Comparison of ENCODE assay signal across 8 cellular contexts in the genomic region with DNA sequence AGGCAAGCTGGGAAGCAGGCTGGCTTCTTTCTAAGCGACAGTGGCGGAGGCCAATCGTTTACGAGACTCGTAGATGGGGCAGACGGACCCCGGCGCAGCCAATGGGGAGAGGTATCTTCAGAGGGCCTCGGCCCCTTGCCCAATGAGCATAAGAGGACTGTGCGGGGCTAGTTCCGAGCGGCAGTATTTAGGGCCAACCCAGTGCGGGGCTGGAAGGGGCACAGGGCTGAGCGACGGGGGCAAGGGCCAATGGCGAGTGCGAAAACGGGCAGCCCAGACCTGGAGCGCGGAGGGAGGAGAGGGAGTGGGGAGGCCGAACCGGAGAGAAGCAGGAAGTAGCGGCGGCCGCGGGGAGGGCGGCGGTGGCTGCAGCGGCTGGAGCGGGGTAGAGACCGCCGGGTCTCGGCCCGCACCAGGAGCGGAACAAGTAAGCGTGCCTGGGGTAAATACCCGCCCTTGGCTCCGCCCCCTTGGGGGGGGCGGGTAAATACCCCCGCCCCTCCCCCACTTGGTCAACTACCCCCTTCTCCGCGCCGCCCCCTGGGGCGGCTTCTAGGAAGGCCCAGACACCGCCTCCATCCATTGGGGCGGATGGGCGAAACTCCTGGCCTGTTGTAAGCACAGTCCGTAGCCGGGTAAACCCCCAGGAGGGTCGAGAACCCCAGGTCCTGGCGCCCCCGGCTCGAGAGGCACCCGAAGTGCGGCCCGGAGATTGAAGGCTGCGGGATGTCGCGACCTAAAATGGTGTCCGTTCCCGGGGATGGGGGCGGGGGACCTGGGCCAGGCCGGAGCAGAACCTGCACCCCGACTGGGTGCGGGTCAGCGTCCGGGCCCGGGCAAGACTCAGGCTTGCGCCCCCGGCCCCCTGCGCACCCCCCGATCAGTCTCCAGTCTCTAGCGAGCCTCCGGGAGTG. TPM values are rescaled to one million over a fixed set of nuclear protein-coding genes. Genes with fewer than 3 reads are reported as not detected.
DNase-seq lines count a peak whose midpoint lies in the region; ATAC-seq and TF ChIP-seq lines count a peak whose summit lies in the region.

Gene ZNF687 (plus strand): TSS at position 331 of the 914 bp plus-strand sequence. CDS start 3,993 bp downstream, outside the sequence.

- peaks cover 4% of the 10 kb centered on the region for H3K36me3 Mint-ChIP-seq in T-helper 17 cell (ENCODE audit: low read depth)

- no peaks in the 10 kb centered on the region for H3K9me3 ChIP-seq in T-helper 17 cell (ENCODE audit: control insufficient read depth, low read length, poor library complexity, severe bottlenecking)
- H3K9me3 ChIP-seq in upper lobe of right lung, result no peaks in the 10 kb centered on the region

- intact Hi-C loops in left cardiac atrium (cut with DNase I) (no loop called here), posterior vena cava (cut with DNase I) (no loop called here), upper lobe of right lung (cut with DNase I) (no loop called here)

- H3K4me1 Mint-ChIP-seq in T-helper 17 cell, result peaks cover 44% of the 10 kb centered on the region

- peak; percentile 100 for DNase-seq in NCI-H1694 treated with DMSO at 0.1 percent for 48 hours (lab: John Stamatoyannopoulos, UW)
- DNase-seq in T-helper 17 cell, result peak; percentile 94 to 96 (median 94)
- DNase-seq in amygdala (lab: John Stamatoyannopoulos, UW), result peak; percentile 91 to 100 (median 100)
- peak; percentile 100 for DNase-seq in left cardiac atrium
- peak; percentile 100 for DNase-seq in posterior vena cava (ENCODE audit: low spot score)
- DNase-seq in upper lobe of right lung, result peak; percentile 100

- peak within 1 kb of the TSS; percentile 98 for H3K27ac ChIP-seq in upper lobe of right lung

- no peaks in the 10 kb centered on the region for H3K27me3 ChIP-seq in upper lobe of right lung

- ATAC-seq in HG02885 (IDR thresholded peaks at IDR 0.05; ENCODE audit: poor library complexity, unreplicated experiment) (peak; percentile 87), T-helper 17 cell (peak; percentile 88), left cardiac atrium (peak; percentile 94 to 95), upper lobe of right lung (peak; percentile 91)

- peaks cover 9% of the 10 kb centered on the region for H3K4me1 ChIP-seq in upper lobe of right lung

- H3K27ac Mint-ChIP-seq in T-helper 17 cell, result peak within 1 kb of the TSS; percentile 95

- H3K36me3 ChIP-seq in upper lobe of right lung, result peaks cover 17% of the 10 kb centered on the region

- H3K27me3 Mint-ChIP-seq in T-helper 17 cell, result no peaks in the 10 kb centered on the region

- peak within 1 kb of the TSS; percentile 97 for H3K4me3 Mint-ChIP-seq in T-helper 17 cell

- H3K4me3 ChIP-seq in upper lobe of right lung, result peak within 1 kb of the TSS; percentile 97

- TF ChIP-seq CTCF in upper lobe of right lung (IDR thresholded peaks at IDR 0.05), result no peak

- TF ChIP-seq POLR2A in GM15510 (IDR thresholded peaks at IDR 0.05; ENCODE audit: borderline replicate concordance, extremely low read depth, insufficient read length), result peak; percentile 57

RNA-seq across cellular contexts. Expression of gene ZNF687, which starts in this region (rescaled TPM):
- total RNA-seq in T-helper 17 cell, result 10 to 100 TPM; 25.9 to 33.8 TPM
- 10 to 100 TPM; 12.8 to 15.6 TPM for total RNA-seq in left cardiac atrium
- total RNA-seq in posterior vena cava, result 10 to 100 TPM; 16.7 to 17.1 TPM
- 22.5 TPM for total RNA-seq in upper lobe of right lung

Comparison
In these comparisons a context has a peak if more than half of its experiments do, and no peak if none do; other contexts are left out.
1. Peak in every context shown above with its lines: DNase-seq, ATAC-seq, H3K4me3 ChIP-seq and H3K27ac ChIP-seq.